22 cellular contexts compared by ENCODE assay signal in the genomic region with DNA sequence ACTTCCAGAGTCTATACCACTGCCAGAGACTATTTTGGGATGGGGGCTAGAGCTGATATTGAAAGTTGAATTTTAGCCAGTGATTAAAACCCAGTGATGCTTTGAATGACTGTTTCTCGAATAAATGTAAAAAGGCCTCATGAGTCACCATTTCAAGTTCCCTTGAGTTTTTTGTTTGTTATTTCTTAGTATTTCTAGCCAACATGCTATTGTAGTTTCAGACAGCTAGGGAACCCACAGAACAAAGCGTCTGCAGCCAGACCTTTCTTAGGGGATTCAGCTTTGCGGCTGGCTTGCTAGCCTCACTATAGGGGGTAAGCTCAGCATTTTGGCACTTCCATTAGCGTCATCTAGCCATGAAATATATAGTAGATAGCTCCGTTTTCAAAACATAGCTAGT.
DNase-seq lines count a peak whose midpoint lies in the region; ATAC-seq and TF ChIP-seq lines count a peak whose summit lies in the region.
"Had no signal": no experiment of that assay in that cellular context is flagged by ENCODE, and none has a peak within 500 bp of the region (broad histone marks: within the 10 kb centered on the region; RNA-seq: fewer than 3 reads in every experiment).

No MANE protein-coding gene starts in this region.

- no peak for ATAC-seq in thoracic aorta (ENCODE audit: insufficient number of reproducible peaks, low FRiP score, low read depth)
- ATAC-seq in HG03039 (IDR thresholded peaks at IDR 0.05; ENCODE audit: unreplicated experiment): no peak
- ATAC-seq: activated T-helper 17 cell treated with anti-CD3 and anti-CD28 coated beads, Interleukin-2, amount 50 U/mL, for 72 hours had no signal

- H3K9me2 ChIP-seq in OCI-LY7 (ENCODE audit: insufficient read depth, low read length): no peaks in the 10 kb centered on the region

- no TSS peak for BruUV-seq in OCI-LY7 (replicated peaks; lab: Mats Ljungman, UMichigan)

- H3K4me1 ChIP-seq in thoracic aorta (ENCODE audit: control insufficient read depth in 1 of 2, low read depth in 2 of 2): peaks cover 47 to 99% of the 10 kb centered on the region in 2 donors
- H3K4me1 ChIP-seq in OCI-LY7 (ENCODE audit: insufficient read depth, low read length, poor library complexity, severe bottlenecking): no peaks in the 10 kb centered on the region

- H3K4me3 ChIP-seq in thoracic aorta (peak overlapping the region; percentile 14), OCI-LY7 (ENCODE audit: low read depth, low read length, poor library complexity, severe bottlenecking) (no peak overlapping the region)
- H3K4me3 ChIP-seq: right atrium auricular region, SK-N-MC, stomach had no signal

- POLR2A ChIA-PET in OCI-LY7 (lab: Charles Lee): interaction anchor here (0.6 to 0.7 kb wide), 3 partner anchors 159 to 1419 kb away, joined by 3 to 6 read pairs (median 3); no protein-coding TSS in a partner anchor

- intact Hi-C loops in OCI-LY7 (cut with micrococcal nuclease; ENCODE audit: unreplicated experiment): no loop called here

- H3K79me2 ChIP-seq in OCI-LY7 (ENCODE audit: insufficient read depth, low read depth, low read length): no peaks in the 10 kb centered on the region

- no peaks in the 10 kb centered on the region for H4K20me1 ChIP-seq in OCI-LY7 (ENCODE audit: insufficient read depth, low read length)

- DNase-seq in LHCN-M2 (ENCODE audit: low read depth) (peak; percentile 50), brain pericyte (ENCODE audit: low read depth, low spot score) (peak; percentile 81), hepatic stellate cell (ENCODE audit: low spot score) (peak; percentile 59), thoracic aorta (ENCODE audit: low spot score) (no peak), activated gamma-delta T cell treated with Interleukin-2 at 50 U/mL for 16 hours (no peak), NCI-H1930 (lab: John Stamatoyannopoulos, UW) (no peak), OCI-LY7 (ENCODE audit: low spot score) (no peak)
- DNase-seq: activated CD8-positive, alpha-beta memory T cell treated with anti-CD3 and anti-CD28 coated beads, Interleukin-2, amount 50 U/mL, for 4 hours; Caco-2; GOT3; kidney glomerular epithelial cell; MM.1S; NCI-H1436 treated with DMSO at 0.1 percent for 48 hours; NCI-H524 treated with DMSO at 0.1 percent for 48 hours; nucleus accumbens; RPMI8226; stomach had no signal

- H3K9me3 ChIP-seq in thoracic aorta (no peaks in the 10 kb centered on the region), OCI-LY7 (ENCODE audit: low read length) (no peaks in the 10 kb centered on the region)
- H3K9me3 ChIP-seq: Caco-2, right atrium auricular region, stomach had no signal

- H3K36me3 ChIP-seq in thoracic aorta (peaks cover 72% of the 10 kb centered on the region), OCI-LY7 (ENCODE audit: insufficient read depth, low read length) (no peaks in the 10 kb centered on the region)

- no peaks in the 10 kb centered on the region for H3K27me3 ChIP-seq in thoracic aorta (replicated peaks; ENCODE audit: insufficient read depth)
- H3K27me3 ChIP-seq: right atrium auricular region, stomach had no signal

- H3K4me2 ChIP-seq in OCI-LY7 (ENCODE audit: low read length): no peak overlapping the region

- no peak overlapping the region for H2AFZ ChIP-seq in OCI-LY7 (ENCODE audit: low read length)

- TF ChIP-seq CTCF in thoracic aorta (IDR thresholded peaks at IDR 0.05): peak; percentile 14
- no peak for TF ChIP-seq CTCF in OCI-LY7 (conservative IDR thresholded peaks at IDR 0.05; ENCODE audit: low read length)

- CTCF ChIA-PET in OCI-LY7 (lab: Charles Lee; ENCODE audit: unreplicated experiment): no interaction called here

- H3K27ac ChIP-seq in thoracic aorta (peak overlapping the region; percentile 12 to 77), OCI-LY7 (ENCODE audit: low read depth, low read length, poor library complexity, severe bottlenecking) (no peak overlapping the region)
- H3K27ac ChIP-seq: epithelial cell of prostate, right atrium auricular region, SK-N-MC, stomach had no signal

Comparison
In these comparisons a context has a peak if more than half of its experiments do, and no peak if none do; other contexts are left out.
1. DNase-seq: peak in LHCN-M2 (single experiment), brain pericyte (single experiment) and hepatic stellate cell (single experiment); none in thoracic aorta (single experiment), activated gamma-delta T cell treated with Interleukin-2 at 50 U/mL for 16 hours (single experiment), NCI-H1930 (0 of 2) and OCI-LY7 (single experiment).